ENCODE assay signal across 31 cellular contexts in the genomic region with DNA sequence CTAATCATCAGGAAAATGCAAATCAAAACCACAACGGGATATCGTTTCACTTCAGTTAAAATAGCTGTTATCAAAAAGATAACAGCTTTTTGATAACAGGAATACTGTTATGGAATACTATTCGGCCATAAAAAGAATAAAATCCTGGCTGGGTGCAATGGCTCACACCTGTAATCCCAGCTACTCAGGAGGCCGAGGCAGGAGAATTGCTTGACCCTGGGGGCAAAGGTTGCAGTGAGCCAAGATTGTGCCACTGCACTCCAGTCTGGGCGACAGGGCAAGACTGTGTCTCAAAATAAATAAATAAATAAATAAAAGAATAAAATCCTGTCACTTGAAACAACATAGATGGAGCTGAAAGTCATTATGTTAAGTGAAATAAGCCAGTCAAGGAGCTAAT.
"Had no signal": no experiment of that assay in that cellular context is flagged by ENCODE, and none has a peak within 500 bp of the region (broad histone marks: within the 10 kb centered on the region; RNA-seq: fewer than 3 reads in every experiment).

No MANE protein-coding gene starts in this region.

- H3K4me3 Mint-ChIP-seq: naive thymus-derived CD8-positive, alpha-beta T cell; natural killer cell treated with Interleukin-12 subunit alpha and Interleukin-12 subunit beta and Interleukin-15 and Interleukin-18, amount 100 ng/mL, for 72 hours; nephron progenitor cell; neural crest cell; stimulated activated memory B cell treated with anti-CD40 and anti-IgM and Interleukin-4, amounts not matched to agents 10 μg/mL and 1 μg/mL and 100 μg/mL, for 72 hours; stimulated activated naive CD8-positive, alpha-beta T cell treated with anti-CD3 and anti-CD28 coated beads, Interleukin-15, amount 100 ng/mL, for 72 hours; type B pancreatic cell had no signal

- H3K36me3 Mint-ChIP-seq: naive thymus-derived CD8-positive, alpha-beta T cell; natural killer cell treated with Interleukin-12 subunit alpha and Interleukin-12 subunit beta and Interleukin-15 and Interleukin-18, amount 100 ng/mL, for 72 hours; stimulated activated memory B cell treated with anti-CD40 and anti-IgM and Interleukin-4, amounts not matched to agents 10 μg/mL and 1 μg/mL and 100 μg/mL, for 72 hours; type B pancreatic cell had no signal

- H3K27ac Mint-ChIP-seq: naive thymus-derived CD8-positive, alpha-beta T cell; natural killer cell treated with Interleukin-12 subunit alpha and Interleukin-12 subunit beta and Interleukin-15 and Interleukin-18, amount 100 ng/mL, for 72 hours; nephron progenitor cell; progenitor cell of endocrine pancreas; stimulated activated memory B cell treated with anti-CD40 and anti-IgM and Interleukin-4, amounts not matched to agents 10 μg/mL and 1 μg/mL and 100 μg/mL, for 72 hours; stimulated activated naive CD8-positive, alpha-beta T cell treated with anti-CD3 and anti-CD28 coated beads, Interleukin-15, amount 100 ng/mL, for 72 hours; type B pancreatic cell had no signal

- ATAC-seq: naive thymus-derived CD8-positive, alpha-beta T cell; natural killer cell treated with Interleukin-12 subunit alpha and Interleukin-12 subunit beta and Interleukin-15 and Interleukin-18, amount 100 ng/mL, for 72 hours; pancreas; psoas muscle; right cardiac atrium; right lobe of liver; stimulated activated memory B cell treated with anti-CD40 and anti-IgM and Interleukin-4, amounts not matched to agents 10 μg/mL and 1 μg/mL and 100 μg/mL, for 72 hours; stimulated activated naive CD8-positive, alpha-beta T cell treated with anti-CD3 and anti-CD28 coated beads, Interleukin-15, amount 100 ng/mL, for 72 hours; stimulated activated naive CD8-positive, alpha-beta T cell treated with anti-CD3 and anti-CD28 coated beads, Interleukin-15, Interleukin-2, amounts not matched to agents 100 U/mL and 50 U/mL, for 24 hours; upper lobe of right lung had no signal

- H3K36me3 ChIP-seq: neutrophil, pancreas, right lobe of liver, sigmoid colon, spleen, suprapubic skin, tibial artery, transverse colon, upper lobe of right lung, uterus had no signal

- H3K4me1 ChIP-seq: psoas muscle, right lobe of liver, spleen, testis, upper lobe of right lung, uterus had no signal

- H3K9me3 ChIP-seq: neutrophil, pancreas, psoas muscle, right lobe of liver, sigmoid colon, spleen, suprapubic skin, testis, tibial artery, transverse colon, upper lobe of right lung, uterus had no signal

- H3K4me3 ChIP-seq: pancreas, psoas muscle, right lobe of liver, sigmoid colon, smooth muscle cell, spleen, suprapubic skin, testis, tibial artery, transverse colon, upper lobe of right lung, uterus had no signal

- DNase-seq: naive thymus-derived CD8-positive, alpha-beta T cell; nephron progenitor cell; nucleus accumbens; pancreas; psoas muscle; right cardiac atrium; right lobe of liver; sigmoid colon; spleen; stimulated activated CD4-positive, alpha-beta T cell treated with anti-CD3 and anti-CD28 coated beads, Interleukin-12 subunit alpha, Interleukin-12 subunit beta, amount 100 ng/mL, for 4 hours; stimulated activated CD4-positive, alpha-beta T cell treated with anti-CD3 and anti-CD28 coated beads, Interleukin-1b, Interleukin-23, amount 100 ng/mL, for 48 hours; stimulated activated CD4-positive, alpha-beta T cell treated with anti-CD3 and anti-CD28 coated beads, Interleukin-4, amount 100 ng/mL, for 1 hour; stimulated activated CD4-positive, alpha-beta T cell treated with anti-CD3 and anti-CD28 coated beads, Interleukin-4, amount 100 ng/mL, for 4 hours; stimulated activated CD8-positive, alpha-beta memory T cell treated with anti-CD3 and anti-CD28 coated beads, Interleukin-4, amount 100 ng/mL, for 48 hours; stimulated activated naive CD4-positive, alpha-beta T cell; stimulated activated naive CD8-positive, alpha-beta T cell treated with anti-CD3 and anti-CD28 coated beads, Interleukin-15, amount 100 ng/mL, for 72 hours; stimulated activated naive CD8-positive, alpha-beta T cell treated with anti-CD3 and anti-CD28 coated beads, Interleukin-15, Interleukin-2, amounts not matched to agents 100 U/mL and 50 U/mL, for 24 hours; substantia nigra; testis; tibial artery; transverse colon; upper lobe of right lung; uterus had no signal

- H3K4me1 Mint-ChIP-seq: naive thymus-derived CD8-positive, alpha-beta T cell; stimulated activated memory B cell treated with anti-CD40 and anti-IgM and Interleukin-4, amounts not matched to agents 10 μg/mL and 1 μg/mL and 100 μg/mL, for 72 hours; stimulated activated naive CD8-positive, alpha-beta T cell treated with anti-CD3 and anti-CD28 coated beads, Interleukin-15, amount 100 ng/mL, for 72 hours had no signal
